1 cellular context compared by ENCODE assay signal in genomic region chr9:134267305-134268265, GRCh38.
TF ChIP-seq lines count a peak whose summit lies in the region.

No MANE protein-coding gene starts in this region.

TF ChIP-seq in HepG2, 621 proteins besides CTCF, POLR2A, EP300 and RAD21 (continued from another document and continues in another):
- TF ChIP-seq RNF219 (CRISPR knock-in tag; IDR thresholded peaks at IDR 0.05), result no peak
- TF ChIP-seq RXRB (CRISPR knock-in tag; IDR thresholded peaks at IDR 0.05; ENCODE audit: borderline replicate concordance), result 0 out of 2 replicates have a peak, but pooled peaks have one; percentile 31
- TF ChIP-seq RORA (CRISPR knock-in tag; IDR thresholded peaks at IDR 0.05), result no peak
- no peak for TF ChIP-seq REL (CRISPR knock-in tag; conservative IDR thresholded peaks at IDR 0.05)
- no peak for TF ChIP-seq ZNF569 (CRISPR knock-in tag; IDR thresholded peaks at IDR 0.05; ENCODE audit: borderline replicate concordance)
- TF ChIP-seq ZNF501 (CRISPR knock-in tag; IDR thresholded peaks at IDR 0.05), result 0 out of 2 replicates have a peak, but pooled peaks have one; percentile 40
- TF ChIP-seq BCL3 (CRISPR knock-in tag; IDR thresholded peaks at IDR 0.05), result 0 out of 2 replicates have a peak, but pooled peaks have one; percentile 35
- TF ChIP-seq THAP11 (CRISPR knock-in tag; IDR thresholded peaks at IDR 0.05), result no peak
- TF ChIP-seq ISL2 (CRISPR knock-in tag; IDR thresholded peaks at IDR 0.05), result no peak
- TF ChIP-seq SIX1 (CRISPR knock-in tag; IDR thresholded peaks at IDR 0.05; ENCODE audit: borderline replicate concordance), result no peak
- TF ChIP-seq MAX (IDR thresholded peaks at IDR 0.05), result peak; percentile 80
- TF ChIP-seq ZBTB10 (CRISPR knock-in tag; IDR thresholded peaks at IDR 0.05; ENCODE audit: borderline replicate concordance), result no peak
- TF ChIP-seq LBX2 (CRISPR knock-in tag; IDR thresholded peaks at IDR 0.05; ENCODE audit: borderline replicate concordance), result peak; percentile 34; the same call in 1 of the 2 replicates
- no peak for TF ChIP-seq ZNF407 (CRISPR knock-in tag; IDR thresholded peaks at IDR 0.05; ENCODE audit: not compliant biosample characterization)
- TF ChIP-seq ARNT2 (CRISPR knock-in tag; IDR thresholded peaks at IDR 0.05; ENCODE audit: low read depth), result 0 out of 2 replicates have a peak, but pooled peaks have one; percentile 34
- TF ChIP-seq ZBTB20 (CRISPR knock-in tag; IDR thresholded peaks at IDR 0.05; ENCODE audit: borderline replicate concordance, low read depth), result no peak
- 0 out of 2 replicates have a peak, but pooled peaks have one; percentile 60 for TF ChIP-seq TARDBP (CRISPR knock-in tag; IDR thresholded peaks at IDR 0.05)
- TF ChIP-seq ZNF33B (CRISPR knock-in tag; IDR thresholded peaks at IDR 0.05), result no peak
- TF ChIP-seq DRAP1 (CRISPR knock-in tag; IDR thresholded peaks at IDR 0.05), result no peak
- 0 out of 4 replicates have a peak, but pooled peaks of 1 of the 2 experiments have one; percentile 28 for TF ChIP-seq HMGXB4 (CRISPR knock-in tag; IDR thresholded peaks at IDR 0.05; ENCODE audit: borderline replicate concordance in 1 of 2, low read depth in 1 of 2)
- peak; percentile 18; the same call in 1 of the 2 replicates for TF ChIP-seq HIC2 (CRISPR knock-in tag; IDR thresholded peaks at IDR 0.05; ENCODE audit: low read depth)
- TF ChIP-seq STAT5B (CRISPR knock-in tag; IDR thresholded peaks at IDR 0.05), result no peak
- TF ChIP-seq ZNF841 (CRISPR knock-in tag; IDR thresholded peaks at IDR 0.05; ENCODE audit: borderline replicate concordance), result no peak
- no peak for TF ChIP-seq CSRNP2 (CRISPR knock-in tag; conservative IDR thresholded peaks at IDR 0.05; ENCODE audit: low read depth)
- TF ChIP-seq PITX1 (CRISPR knock-in tag; IDR thresholded peaks at IDR 0.05), result peak; percentile 52; the same call in 1 of the 2 replicates
- no peak for TF ChIP-seq HMG20B (CRISPR knock-in tag; conservative IDR thresholded peaks at IDR 0.05)
- no peak for TF ChIP-seq ZC3H4 (CRISPR knock-in tag; IDR thresholded peaks at IDR 0.05; ENCODE audit: borderline replicate concordance)
- no peak for TF ChIP-seq ZNF367 (CRISPR knock-in tag; IDR thresholded peaks at IDR 0.05; ENCODE audit: borderline replicate concordance)
- TF ChIP-seq ZNF260 (CRISPR knock-in tag; IDR thresholded peaks at IDR 0.05; ENCODE audit: borderline replicate concordance, low read depth), result no peak
- TF ChIP-seq ZEB1 (IDR thresholded peaks at IDR 0.05; ENCODE audit: insufficient replicate concordance, low read depth), result no peak
- TF ChIP-seq ZNF12 (CRISPR knock-in tag; IDR thresholded peaks at IDR 0.05), result no peak
- TF ChIP-seq ZNF546 (CRISPR knock-in tag; conservative IDR thresholded peaks at IDR 0.05), result no peak
- no peak for TF ChIP-seq PLSCR1 (CRISPR knock-in tag; IDR thresholded peaks at IDR 0.05; ENCODE audit: borderline replicate concordance)
